23 cellular contexts compared by ENCODE assay signal in genomic region chr11:72646472-72646871, GRCh38. TPM values are rescaled to one million over a fixed set of nuclear protein-coding genes. Genes with fewer than 3 reads are reported as not detected.
DNase-seq lines count a peak whose midpoint lies in the region; ATAC-seq, FAIRE-seq and TF ChIP-seq lines count a peak whose summit lies in the region.
"Had no signal": no experiment of that assay in that cellular context is flagged by ENCODE, and none has a peak within 500 bp of the region (broad histone marks: within the 10 kb centered on the region; RNA-seq: fewer than 3 reads in every experiment).

No MANE protein-coding gene starts in this region.

- H3K9me1 ChIP-seq in K562 (ENCODE audit: control insufficient read depth, insufficient read depth, low read length): no peaks in the 10 kb centered on the region

- CTCF ChIA-PET in HEK293 (lab: Yijun Ruan, JAX) (interaction anchor here (0.5 to 5.6 kb wide), 4 partner anchors 57 to 126 kb away, joined by 3 to 47 read pairs (median 3); no protein-coding TSS in a partner anchor), K562 (lab: Yijun Ruan, JAX; ENCODE audit: low intra/inter-chr PET ratio) (no interaction called here)

- TF ChIP-seq CTCF in HEK293 (tag by site-specific recombination; IDR thresholded peaks at IDR 0.05) (no peak), K562 (IDR thresholded peaks at IDR 0.05 in 2 of 3, conservative IDR thresholded peaks at IDR 0.05 in 1 of 3; ENCODE audit: insufficient read depth in 2 of 3, low read depth in 1 of 3, low read length in 3 of 3) (no peak)

- no peaks in the 10 kb centered on the region for H3K9me3 ChIP-seq in HEK293 (ENCODE audit: control insufficient read depth, insufficient read depth, low read depth, low read length)
- no peaks in the 10 kb centered on the region for H3K9me3 ChIP-seq in K562 (replicated peaks; ENCODE audit: control insufficient read depth, insufficient read depth, low read depth, low read length)
- H3K9me3 ChIP-seq: BLaER1, Caco-2, HAP-1 had no signal

- peak overlapping the region; percentile 30 for H3K27ac Mint-ChIP-seq in stimulated activated effector memory CD8-positive, alpha-beta T cell treated with anti-CD3 and anti-CD28 coated beads, Interleukin-12 subunit alpha, Interleukin-12 subunit beta, amount 100 ng/mL, for 72 hours
- H3K27ac Mint-ChIP-seq: B cell; CD4-positive, CD25-positive, alpha-beta regulatory T cell; CD8-positive, alpha-beta T cell had no signal

- H3K4me3 ChIP-seq in HEK293 (ENCODE audit: low read depth, low read length): no peak overlapping the region
- no peak overlapping the region for H3K4me3 ChIP-seq in K562
- H3K4me3 ChIP-seq: BLaER1, HAP-1 had no signal

- H2AFZ ChIP-seq in K562 (ENCODE audit: low read depth, low read length): no peak overlapping the region

- no peaks in the 10 kb centered on the region for H3K9me3 Mint-ChIP-seq in stimulated activated effector memory CD8-positive, alpha-beta T cell treated with anti-CD3 and anti-CD28 coated beads, Interleukin-12 subunit alpha, Interleukin-12 subunit beta, amount 100 ng/mL, for 72 hours
- H3K9me3 Mint-ChIP-seq: CD4-positive, CD25-positive, alpha-beta regulatory T cell; CD8-positive, alpha-beta T cell had no signal

- TF ChIP-seq RAD21 in K562 (CRISPR knock-in tag; conservative IDR thresholded peaks at IDR 0.05 in 1 of 2, IDR thresholded peaks at IDR 0.05 in 1 of 2): no peak

- in situ Hi-C loops in K562 (cut with MboI): loop anchor here (5.0 kb wide), 1 partner anchor 49 kb away; no protein-coding TSS in a partner anchor

- no peaks in the 10 kb centered on the region for H3K36me3 ChIP-seq in HEK293 (ENCODE audit: control insufficient read depth in 2 of 2, insufficient read depth in 1 of 2, low read length in 2 of 2)
- H3K36me3 ChIP-seq in K562 (ENCODE audit: control insufficient read depth, insufficient read depth, low read length): no peaks in the 10 kb centered on the region
- H3K36me3 ChIP-seq: BLaER1, HAP-1 had no signal

- no peaks in the 10 kb centered on the region for H3K79me2 ChIP-seq in K562 (ENCODE audit: control insufficient read depth, insufficient read depth, low read length)

- H3K4me3 Mint-ChIP-seq in stimulated activated effector memory CD8-positive, alpha-beta T cell treated with anti-CD3 and anti-CD28 coated beads, Interleukin-12 subunit alpha, Interleukin-12 subunit beta, amount 100 ng/mL, for 72 hours: no peak overlapping the region
- H3K4me3 Mint-ChIP-seq: B cell; CD4-positive, CD25-positive, alpha-beta regulatory T cell; CD8-positive, alpha-beta T cell had no signal

- no peak for FAIRE-seq in K562 (lab: Jason Lieb, UNC)
- FAIRE-seq: A204.1, GM12891, GM18507, H54 had no signal

- H3K27ac ChIP-seq in HEK293 (ENCODE audit: extremely low read depth, low read depth, low read length) (no peak overlapping the region), K562 (ENCODE audit: extremely low read depth, low read depth, low read length) (no peak overlapping the region)
- H3K27ac ChIP-seq: BLaER1, C4-2B had no signal

- H4K20me1 ChIP-seq in K562 (replicated peaks; ENCODE audit: control insufficient read depth, insufficient read depth, low read length): no peaks in the 10 kb centered on the region

- TF ChIP-seq POLR2A in K562 (conservative IDR thresholded peaks at IDR 0.05): no peak

- H3K27me3 ChIP-seq in K562 (ENCODE audit: control insufficient read depth in 2 of 2, insufficient read depth in 2 of 2, low read length in 2 of 2): peaks cover 5 to 15% of the 10 kb centered on the region in 2 experiments; a peak in 4 of 5 replicates

- POLR2A ChIA-PET in HEK293 (lab: Yijun Ruan, JAX): no interaction called here
- POLR2A ChIA-PET in K562 (lab: Yijun Ruan, JAX): interaction anchor here (0.6 to 1.4 kb wide), 3 partner anchors 10 to 17 kb away, joined by 3 read pairs; no protein-coding TSS in a partner anchor

- WGBS in K562 (ENCODE audit: insufficient coverage, low coverage, missing lambda C conversion rate): 4% methylated on average over 2 of the region's 2 CpGs

- BruUV-seq in K562 (replicated peaks; lab: Mats Ljungman, UMichigan): no TSS peak

- intact Hi-C loops in K562 (cut with micrococcal nuclease) (no loop called here), left cardiac atrium (cut with DNase I) (loop anchor here (2.0 to 10.0 kb wide), 2 partner anchors 48 to 172 kb away; no protein-coding TSS in a partner anchor)

- H3K4me2 ChIP-seq in K562 (ENCODE audit: insufficient read depth, low read length): no peak overlapping the region
- H3K4me2 ChIP-seq: BLaER1 had no signal

- peaks cover 6% of the 10 kb centered on the region for H3K4me1 Mint-ChIP-seq in stimulated activated effector memory CD8-positive, alpha-beta T cell treated with anti-CD3 and anti-CD28 coated beads, Interleukin-12 subunit alpha, Interleukin-12 subunit beta, amount 100 ng/mL, for 72 hours

- H3K36me3 Mint-ChIP-seq in stimulated activated effector memory CD8-positive, alpha-beta T cell treated with anti-CD3 and anti-CD28 coated beads, Interleukin-12 subunit alpha, Interleukin-12 subunit beta, amount 100 ng/mL, for 72 hours: no peaks in the 10 kb centered on the region
- H3K36me3 Mint-ChIP-seq: CD4-positive, CD25-positive, alpha-beta regulatory T cell; CD8-positive, alpha-beta T cell had no signal

- ATAC-seq in K562: no peak
- no peak for ATAC-seq in stimulated activated effector memory CD8-positive, alpha-beta T cell treated with anti-CD3 and anti-CD28 coated beads, Interleukin-12 subunit alpha, Interleukin-12 subunit beta, amount 100 ng/mL, for 72 hours
- ATAC-seq in left cardiac atrium: no peak
- ATAC-seq: CD8-positive, alpha-beta T cell had no signal

- H3K4me1 ChIP-seq in HEK293 (ENCODE audit: control insufficient read depth, insufficient read depth, low read length) (no peaks in the 10 kb centered on the region), K562 (replicated peaks in 1 of 2; ENCODE audit: control insufficient read depth in 2 of 2, insufficient read depth in 2 of 2, low read length in 2 of 2) (peaks cover 0 to 20% of the 10 kb centered on the region in 2 experiments; a peak in 3 of 5 replicates)
- H3K4me1 ChIP-seq: BLaER1 had no signal

- no peak for TF ChIP-seq EP300 in K562 (IDR thresholded peaks at IDR 0.05; ENCODE audit: low read length)

- no peak for DNase-seq in K562 (ENCODE audit: extremely low read depth in 1 of 4, low spot score in 3 of 4)
- no peak for DNase-seq in stimulated activated effector memory CD8-positive, alpha-beta T cell treated with anti-CD3 and anti-CD28 coated beads, Interleukin-12 subunit alpha, Interleukin-12 subunit beta, amount 100 ng/mL, for 72 hours (ENCODE audit: low spot score in 2 of 2)
- DNase-seq in mucosa of gallbladder (ENCODE audit: low spot score): no peak
- no peak for DNase-seq in activated T-cell treated with anti-CD3 and anti-CD28 coated beads for 4 hours
- DNase-seq in left cardiac atrium: no peak
- DNase-seq: Caco-2; CD4-positive, CD25-positive, alpha-beta regulatory T cell; CD8-positive, alpha-beta T cell; DMS153; DND-41; EL; GF-D8; GOT3 had no signal

- no peak overlapping the region for H3K9ac ChIP-seq in K562 (ENCODE audit: insufficient read depth in 1 of 2, low read depth in 2 of 2, low read length in 2 of 2)
- H3K9ac ChIP-seq: BLaER1 had no signal

TF ChIP-seq in HEK293, 187 proteins besides CTCF, POLR2A, EP300 and RAD21:
- 0 out of 2 replicates have a peak, but pooled peaks have one; percentile 23 for TF ChIP-seq SCRT2 (tag by site-specific recombination; IDR thresholded peaks at IDR 0.05)
- TF ChIP-seq, protein P1, sequence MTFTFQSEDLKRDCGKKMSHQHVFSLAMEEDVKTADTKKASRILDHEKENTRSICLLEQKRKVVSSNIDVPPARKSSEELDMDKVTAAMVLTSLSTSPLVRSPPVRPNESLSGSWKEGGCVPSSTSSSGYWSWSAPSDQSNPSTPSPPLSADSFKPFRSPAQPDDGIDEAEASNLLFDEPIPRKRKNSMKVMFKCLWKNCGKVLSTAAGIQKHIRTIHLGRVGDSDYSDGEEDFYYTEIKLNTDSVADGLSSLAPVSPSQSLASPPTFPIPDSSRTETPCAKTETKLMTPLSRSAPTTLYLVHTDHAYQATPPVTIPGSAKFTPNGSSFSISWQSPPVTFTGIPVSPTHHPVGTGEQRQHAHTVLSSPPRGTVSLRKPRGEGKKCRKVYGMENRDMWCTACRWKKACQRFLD (tag by site-specific recombination; IDR thresholded peaks at IDR 0.05): no peak
TF ChIP-seq in HEK293: peak in this region for 1.

TF ChIP-seq in K562, 482 proteins besides CTCF, POLR2A, EP300 and RAD21 (continues in another document):
- no peak for TF ChIP-seq ETV5 (CRISPR knock-in tag; IDR thresholded peaks at IDR 0.05; ENCODE audit: low read depth)
- no peak for TF ChIP-seq CBFA2T2 (conservative IDR thresholded peaks at IDR 0.05)
- no peak for TF ChIP-seq PYGO2 (tag; IDR thresholded peaks at IDR 0.05)
- TF ChIP-seq RAD51 (IDR thresholded peaks at IDR 0.05; ENCODE audit: borderline replicate concordance, low read depth): peak; percentile 34; the same call in 1 of the 2 replicates
- TF ChIP-seq TAF7 (tag; IDR thresholded peaks at IDR 0.05): no peak
- TF ChIP-seq TCF15 (CRISPR knock-in tag; IDR thresholded peaks at IDR 0.05): no peak

RNA-seq across cellular contexts. Expression of gene PDE2A, which starts 27.8 kb away (rescaled TPM):
- 33.8 and 109 TPM in 2 replicates for total RNA-seq in K562 (2011; cell fraction: chromatin; rRNA removed; ENCODE audit: low replicate concordance)
- total RNA-seq in K562 (2011; cell fraction: nucleolus; rRNA removed): 31.6 and 45.0 TPM in 2 replicates
- 31.0 and 37.9 TPM in 2 replicates for total RNA-seq in K562 (2011; cell fraction: nucleoplasm; rRNA removed)
- total RNA-seq in K562 (2014; rRNA removed) (0.45 and 1.6 TPM in 2 replicates), K562 (2014; rRNA removed; fragmentation: Illumina TruSeq; extraction: Trizol) (0.47 and 1.4 TPM in 2 replicates), K562 (2015; rRNA removed; fragmentation: Illumina TruSeq; extraction: Trizol) (0.07 and 0.11 TPM in 2 replicates), K562 (2021) (1.1 and 3.4 TPM in 2 replicates), mucosa of gallbladder (23.7 TPM), left cardiac atrium (10 to 100 TPM; 40.9 to 41.6 TPM)
- polyA plus RNA-seq in K562 (2011; rRNA removed) (4.3 and 15.2 TPM in 2 replicates), K562 (2014; fragmentation: Illumina TruSeq; extraction: Trizol) (1.3 and 2.2 TPM in 2 replicates), K562 (2014; fragmentation: Nextera tagmentation; extraction: Ambion mirVana) (under 1 TPM in 1 of 2 experiments, not detected in 1; 0.21 TPM), K562 (2014; rRNA removed) (1.0 and 1.6 TPM in 2 replicates)
- polyA plus RNA-seq in K562 (2011; cell fraction: cytosol; rRNA removed): 3.3 and 12.5 TPM in 2 replicates
- 25.6 and 137 TPM in 2 replicates for polyA plus RNA-seq in K562 (2011; cell fraction: nucleus; rRNA removed)
- polyA plus RNA-seq in K562 (2012): 1.4 and 2.1 TPM in 2 replicates
- polyA minus RNA-seq in K562 (2011; rRNA and poly(A)+ RNA removed): 3.2 and 18.9 TPM in 2 replicates
- 1.7 and 6.5 TPM in 2 replicates for polyA minus RNA-seq in K562 (2011; cell fraction: cytosol; rRNA and poly(A)+ RNA removed)
- 15.6 and 36.5 TPM in 2 replicates for polyA minus RNA-seq in K562 (2011; cell fraction: nucleus; rRNA and poly(A)+ RNA removed)
- total RNA-seq: G401 had no signal
- polyA plus RNA-seq: CD4-positive, CD25-positive, alpha-beta regulatory T cell had no signal
